ENCODE assay signal across 1 cellular context in the genomic region with DNA sequence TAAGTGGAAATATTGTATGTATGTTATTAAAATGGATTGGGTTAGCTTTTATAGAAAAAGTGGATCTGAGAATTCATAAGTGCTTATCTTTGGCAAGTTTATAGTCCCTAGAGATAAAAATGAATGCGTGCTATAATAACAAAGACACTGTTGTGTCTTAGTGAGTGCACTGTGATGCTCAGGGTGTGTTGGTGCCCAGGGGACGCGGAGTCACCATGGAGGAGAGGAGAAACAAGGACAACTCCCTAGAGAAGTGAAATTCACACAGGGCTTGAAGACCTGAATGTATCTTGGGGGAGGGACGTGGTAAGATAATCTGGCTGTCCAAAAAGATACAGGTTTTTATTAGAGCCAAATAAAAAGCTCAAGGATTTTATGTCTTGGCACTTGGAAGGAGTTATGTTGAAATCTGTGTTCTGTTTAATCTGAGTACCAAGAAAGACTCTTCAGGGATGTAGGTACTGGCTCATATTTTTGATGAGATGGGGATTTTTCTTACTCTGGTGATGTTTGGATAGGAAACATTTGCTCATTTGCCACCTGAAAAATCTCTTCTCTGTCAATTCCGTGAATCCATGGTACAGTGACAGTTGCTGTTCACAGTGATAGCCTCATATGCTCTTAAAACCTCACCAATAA.
TF ChIP-seq lines count a peak whose summit lies in the region.

No MANE protein-coding gene starts in this region.

TF ChIP-seq in WTC11, 78 proteins besides CTCF, POLR2A, EP300 and RAD21 (continued from another document):
- TF ChIP-seq, protein P1, sequence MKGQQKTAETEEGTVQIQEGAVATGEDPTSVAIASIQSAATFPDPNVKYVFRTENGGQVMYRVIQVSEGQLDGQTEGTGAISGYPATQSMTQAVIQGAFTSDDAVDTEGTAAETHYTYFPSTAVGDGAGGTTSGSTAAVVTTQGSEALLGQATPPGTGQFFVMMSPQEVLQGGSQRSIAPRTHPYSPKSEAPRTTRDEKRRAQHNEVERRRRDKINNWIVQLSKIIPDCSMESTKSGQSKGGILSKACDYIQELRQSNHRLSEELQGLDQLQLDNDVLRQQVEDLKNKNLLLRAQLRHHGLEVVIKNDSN (CRISPR knock-in tag; IDR thresholded peaks at IDR 0.05), result no peak
- TF ChIP-seq ZNF263 (CRISPR knock-in tag; IDR thresholded peaks at IDR 0.05; ENCODE audit: low read depth) (no peak), ZNF138 (CRISPR knock-in tag; conservative IDR thresholded peaks at IDR 0.05) (no peak), ZNF317 (CRISPR knock-in tag; IDR thresholded peaks at IDR 0.05; ENCODE audit: borderline replicate concordance, low read depth) (no peak), ZBTB21 (CRISPR knock-in tag; IDR thresholded peaks at IDR 0.05; ENCODE audit: borderline replicate concordance) (no peak), MXD4 (CRISPR knock-in tag; IDR thresholded peaks at IDR 0.05; ENCODE audit: borderline replicate concordance) (no peak), SOX15 (CRISPR knock-in tag; IDR thresholded peaks at IDR 0.05) (no peak), JUN (CRISPR knock-in tag; IDR thresholded peaks at IDR 0.05) (no peak)
- TF ChIP-seq, protein P2, sequence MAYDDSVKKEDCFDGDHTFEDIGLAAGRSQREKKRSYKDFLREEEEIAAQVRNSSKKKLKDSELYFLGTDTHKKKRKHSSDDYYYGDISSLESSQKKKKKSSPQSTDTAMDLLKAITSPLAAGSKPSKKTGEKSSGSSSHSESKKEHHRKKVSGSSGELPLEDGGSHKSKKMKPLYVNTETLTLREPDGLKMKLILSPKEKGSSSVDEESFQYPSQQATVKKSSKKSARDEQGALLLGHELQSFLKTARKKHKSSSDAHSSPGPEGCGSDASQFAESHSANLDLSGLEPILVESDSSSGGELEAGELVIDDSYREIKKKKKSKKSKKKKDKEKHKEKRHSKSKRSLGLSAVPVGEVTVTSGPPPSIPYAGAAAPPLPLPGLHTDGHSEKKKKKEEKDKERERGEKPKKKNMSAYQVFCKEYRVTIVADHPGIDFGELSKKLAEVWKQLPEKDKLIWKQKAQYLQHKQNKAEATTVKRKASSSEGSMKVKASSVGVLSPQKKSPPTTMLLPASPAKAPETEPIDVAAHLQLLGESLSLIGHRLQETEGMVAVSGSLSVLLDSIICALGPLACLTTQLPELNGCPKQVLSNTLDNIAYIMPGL (CRISPR knock-in tag; IDR thresholded peaks at IDR 0.05), result no peak
- TF ChIP-seq, protein P3, sequence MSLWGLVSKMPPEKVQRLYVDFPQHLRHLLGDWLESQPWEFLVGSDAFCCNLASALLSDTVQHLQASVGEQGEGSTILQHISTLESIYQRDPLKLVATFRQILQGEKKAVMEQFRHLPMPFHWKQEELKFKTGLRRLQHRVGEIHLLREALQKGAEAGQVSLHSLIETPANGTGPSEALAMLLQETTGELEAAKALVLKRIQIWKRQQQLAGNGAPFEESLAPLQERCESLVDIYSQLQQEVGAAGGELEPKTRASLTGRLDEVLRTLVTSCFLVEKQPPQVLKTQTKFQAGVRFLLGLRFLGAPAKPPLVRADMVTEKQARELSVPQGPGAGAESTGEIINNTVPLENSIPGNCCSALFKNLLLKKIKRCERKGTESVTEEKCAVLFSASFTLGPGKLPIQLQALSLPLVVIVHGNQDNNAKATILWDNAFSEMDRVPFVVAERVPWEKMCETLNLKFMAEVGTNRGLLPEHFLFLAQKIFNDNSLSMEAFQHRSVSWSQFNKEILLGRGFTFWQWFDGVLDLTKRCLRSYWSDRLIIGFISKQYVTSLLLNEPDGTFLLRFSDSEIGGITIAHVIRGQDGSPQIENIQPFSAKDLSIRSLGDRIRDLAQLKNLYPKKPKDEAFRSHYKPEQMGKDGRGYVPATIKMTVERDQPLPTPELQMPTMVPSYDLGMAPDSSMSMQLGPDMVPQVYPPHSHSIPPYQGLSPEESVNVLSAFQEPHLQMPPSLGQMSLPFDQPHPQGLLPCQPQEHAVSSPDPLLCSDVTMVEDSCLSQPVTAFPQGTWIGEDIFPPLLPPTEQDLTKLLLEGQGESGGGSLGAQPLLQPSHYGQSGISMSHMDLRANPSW (CRISPR knock-in tag; conservative IDR thresholded peaks at IDR 0.05; ENCODE audit: low read depth), result no peak
- TF ChIP-seq, protein P4, sequence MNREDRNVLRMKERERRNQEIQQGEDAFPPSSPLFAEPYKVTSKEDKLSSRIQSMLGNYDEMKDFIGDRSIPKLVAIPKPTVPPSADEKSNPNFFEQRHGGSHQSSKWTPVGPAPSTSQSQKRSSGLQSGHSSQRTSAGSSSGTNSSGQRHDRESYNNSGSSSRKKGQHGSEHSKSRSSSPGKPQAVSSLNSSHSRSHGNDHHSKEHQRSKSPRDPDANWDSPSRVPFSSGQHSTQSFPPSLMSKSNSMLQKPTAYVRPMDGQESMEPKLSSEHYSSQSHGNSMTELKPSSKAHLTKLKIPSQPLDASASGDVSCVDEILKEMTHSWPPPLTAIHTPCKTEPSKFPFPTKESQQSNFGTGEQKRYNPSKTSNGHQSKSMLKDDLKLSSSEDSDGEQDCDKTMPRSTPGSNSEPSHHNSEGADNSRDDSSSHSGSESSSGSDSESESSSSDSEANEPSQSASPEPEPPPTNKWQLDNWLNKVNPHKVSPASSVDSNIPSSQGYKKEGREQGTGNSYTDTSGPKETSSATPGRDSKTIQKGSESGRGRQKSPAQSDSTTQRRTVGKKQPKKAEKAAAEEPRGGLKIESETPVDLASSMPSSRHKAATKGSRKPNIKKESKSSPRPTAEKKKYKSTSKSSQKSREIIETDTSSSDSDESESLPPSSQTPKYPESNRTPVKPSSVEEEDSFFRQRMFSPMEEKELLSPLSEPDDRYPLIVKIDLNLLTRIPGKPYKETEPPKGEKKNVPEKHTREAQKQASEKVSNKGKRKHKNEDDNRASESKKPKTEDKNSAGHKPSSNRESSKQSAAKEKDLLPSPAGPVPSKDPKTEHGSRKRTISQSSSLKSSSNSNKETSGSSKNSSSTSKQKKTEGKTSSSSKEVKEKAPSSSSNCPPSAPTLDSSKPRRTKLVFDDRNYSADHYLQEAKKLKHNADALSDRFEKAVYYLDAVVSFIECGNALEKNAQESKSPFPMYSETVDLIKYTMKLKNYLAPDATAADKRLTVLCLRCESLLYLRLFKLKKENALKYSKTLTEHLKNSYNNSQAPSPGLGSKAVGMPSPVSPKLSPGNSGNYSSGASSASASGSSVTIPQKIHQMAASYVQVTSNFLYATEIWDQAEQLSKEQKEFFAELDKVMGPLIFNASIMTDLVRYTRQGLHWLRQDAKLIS (CRISPR knock-in tag; IDR thresholded peaks at IDR 0.05; ENCODE audit: borderline replicate concordance), result no peak
